In the genomic region with DNA sequence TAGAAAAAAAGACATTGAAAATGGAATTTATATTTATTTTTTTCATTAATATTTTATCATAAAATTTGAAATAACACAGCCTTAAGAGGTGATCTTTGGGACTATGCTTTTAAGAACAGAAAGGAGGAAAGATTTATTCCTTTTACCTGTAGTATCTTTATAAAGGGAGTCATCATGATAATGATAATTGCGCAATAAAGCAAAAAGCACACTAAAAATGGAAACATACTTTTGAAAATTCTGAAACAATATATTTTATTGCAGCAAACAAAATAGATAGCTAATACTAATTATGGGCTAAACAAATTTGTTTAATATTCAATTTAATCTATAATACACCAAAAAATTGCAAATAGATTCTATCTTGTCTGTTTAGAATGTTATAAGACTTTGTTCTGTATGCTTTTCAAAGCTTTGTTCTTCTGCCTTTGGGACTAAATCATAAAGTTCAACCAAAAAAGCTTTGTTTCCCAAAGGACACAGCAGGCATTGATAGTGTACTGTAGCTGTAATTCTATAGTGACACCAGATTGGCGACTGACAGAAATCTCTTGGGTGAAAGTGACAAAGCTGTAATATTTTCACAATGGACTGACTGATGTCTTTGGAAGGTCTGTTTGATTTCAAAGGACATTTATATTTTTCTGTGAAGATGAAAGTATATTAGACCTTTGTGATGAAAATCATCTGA, we compare ENCODE assay signal across 30 cellular contexts.
"Had no signal": no experiment of that assay in that cellular context is flagged by ENCODE, and none has a peak within 500 bp of the region (broad histone marks: within the 10 kb centered on the region; RNA-seq: fewer than 3 reads in every experiment).

No MANE protein-coding gene starts in this region.

- H3K4me3 ChIP-seq: adrenal gland, body of pancreas, colonic mucosa, gastrocnemius medialis, hepatocyte, ovary, psoas muscle, right atrium auricular region, smooth muscle cell, thyroid gland, upper lobe of left lung had no signal

- H3K4me2 ChIP-seq: hepatocyte, smooth muscle cell had no signal

- DNase-seq: activated CD4-positive, alpha-beta memory T cell treated with anti-CD3 and anti-CD28 coated beads for 36 hours; activated CD4-positive, alpha-beta T cell treated with anti-CD3 and anti-CD28 coated beads, Interleukin-2, amount 10 ng/mL, durations not matched to agents 24 days and 14 days; activated CD4-positive, CD25-positive, alpha-beta regulatory T cell treated with anti-CD3 and anti-CD28 coated beads, Interleukin-2, amount 50 U/mL, for 72 hours; activated CD8-positive, alpha-beta memory T cell treated with anti-CD3 and anti-CD28 coated beads, Interleukin-2, amount 50 U/mL, for 4 hours; activated effector memory CD4-positive, alpha-beta T cell treated with anti-CD3 and anti-CD28 coated beads, Interleukin-2, amount 50 U/mL, for 16 hours; activated naive CD4-positive, alpha-beta T cell treated with anti-CD3 and anti-CD28 coated beads for 36 hours; activated naive CD8-positive, alpha-beta T cell treated with anti-CD3 and anti-CD28 coated beads for 36 hours; activated T-cell treated with anti-CD3 and anti-CD28 coated beads, Interleukin-2, amount 50 U/mL, for 1 hour; adrenal gland; aorta; body of pancreas; colonic mucosa; effector memory CD4-positive, alpha-beta T cell; gastrocnemius medialis; left cardiac atrium; left ventricle myocardium superior; naive B cell; nephron progenitor cell; ovary; psoas muscle; stimulated activated CD4-positive, alpha-beta T cell treated with anti-CD3 and anti-CD28 coated beads, Interleukin-1b, Interleukin-23, amount 100 ng/mL, for 48 hours; stimulated activated CD4-positive, alpha-beta T cell treated with anti-CD3 and anti-CD28 coated beads, Interleukin-4, amount 100 ng/mL, for 4 hours; stimulated activated CD8-positive, alpha-beta memory T cell treated with anti-CD3 and anti-CD28 coated beads, Interleukin-4, amount 100 ng/mL, for 48 hours; stimulated activated naive CD8-positive, alpha-beta T cell treated with anti-CD3 and anti-CD28 coated beads, Interleukin-15, amount 100 ng/mL, for 72 hours; thyroid gland; upper lobe of left lung had no signal

- H2AFZ ChIP-seq: hepatocyte had no signal

- H3K27ac ChIP-seq: adrenal gland, body of pancreas, colonic mucosa, gastrocnemius medialis, hepatocyte, ovary, psoas muscle, right atrium auricular region, thyroid gland, upper lobe of left lung had no signal

- H3K9me3 ChIP-seq: adrenal gland, body of pancreas, colonic mucosa, gastrocnemius medialis, ovary, psoas muscle, right atrium auricular region, thyroid gland, upper lobe of left lung had no signal

- ATAC-seq: body of pancreas; gastrocnemius medialis; left cardiac atrium; left ventricle myocardium superior; psoas muscle; stimulated activated memory B cell treated with anti-CD40 and anti-IgM and Interleukin-4, amounts not matched to agents 10 μg/mL and 1 μg/mL and 100 μg/mL, for 72 hours; stimulated activated naive CD8-positive, alpha-beta T cell treated with anti-CD3 and anti-CD28 coated beads, Interleukin-15, amount 100 ng/mL, for 72 hours had no signal

- H3K4me1 ChIP-seq: colonic mucosa, gastrocnemius medialis, psoas muscle, right atrium auricular region, thyroid gland, upper lobe of left lung had no signal

- H3K36me3 ChIP-seq: adrenal gland, colonic mucosa, gastrocnemius medialis, ovary, right atrium auricular region, thyroid gland, upper lobe of left lung had no signal

- H3K27me3 ChIP-seq: adrenal gland, body of pancreas, colonic mucosa, gastrocnemius medialis, hepatocyte, ovary, right atrium auricular region, thyroid gland, upper lobe of left lung had no signal
